Comparison of ENCODE assay signal across 8 cellular contexts in the genomic region with DNA sequence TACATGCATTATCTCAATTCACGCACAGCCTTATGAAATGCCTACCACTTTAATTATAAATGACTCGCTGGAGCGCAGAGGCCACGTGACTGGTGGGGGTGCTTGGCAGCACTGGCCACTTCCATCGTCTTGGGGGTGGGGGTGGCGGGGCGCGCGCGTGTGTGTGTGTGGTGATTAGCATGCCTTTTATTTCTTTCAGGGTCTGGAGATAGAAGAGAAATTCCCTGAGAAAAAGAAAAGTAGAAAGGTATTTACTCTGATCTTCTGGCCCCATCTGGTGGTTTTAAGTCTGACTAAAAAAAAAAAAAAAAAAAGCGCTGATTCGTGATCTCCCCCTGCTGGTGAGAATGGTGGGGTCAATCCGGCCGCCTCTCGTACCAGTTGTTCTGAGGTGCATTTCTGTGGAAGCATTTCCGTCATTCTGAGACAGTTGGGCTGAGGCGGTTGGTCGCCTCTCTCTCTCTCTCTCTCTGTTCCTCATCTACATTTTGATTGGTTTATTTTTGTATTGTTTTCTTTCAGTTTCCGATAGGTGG. TPM values are rescaled to one million over a fixed set of nuclear protein-coding genes. Genes with fewer than 3 reads are reported as not detected.
DNase-seq lines count a peak whose midpoint lies in the region; ATAC-seq and TF ChIP-seq lines count a peak whose summit lies in the region.

Gene CCNB3 (plus strand): TSS at position 402 of the 536 bp plus-strand sequence. CDS start 80,399 bp downstream, outside the sequence.

- peak; percentile 69 for DNase-seq in NCI-H446 treated with DMSO at 0.1 percent for 48 hours (lab: John Stamatoyannopoulos, UW)
- DNase-seq in activated CD4-positive, alpha-beta T cell treated with anti-CD3 and anti-CD28 coated beads, Interleukin-2, amount 10 ng/mL, durations not matched to agents 24 days and 14 days: peak; percentile 89
- peak; percentile 31 for DNase-seq in dedifferentiated amniotic fluid mesenchymal stem cell (ENCODE audit: extremely low spot score)
- peak; percentile 67 for DNase-seq in lung (ENCODE audit: low spot score)
- peak; percentile 34 to 47 (median 38) for DNase-seq in stimulated activated CD4-positive, alpha-beta T cell treated with anti-CD3 and anti-CD28 coated beads, TNF-alpha, amount 100 ng/mL, for 4 hours (ENCODE audit: low read depth in 3 of 3)

- peak within 1 kb of the TSS; percentile 49 for H3K4me2 ChIP-seq in BLaER1

- H3K9me3 Mint-ChIP-seq in activated CD4-positive, alpha-beta T cell treated with anti-CD3 and anti-CD28 coated beads, Interleukin-2, amount 10 ng/mL, durations not matched to agents 24 days and 14 days: no peaks in the 10 kb centered on the region

- H3K36me3 Mint-ChIP-seq in activated CD4-positive, alpha-beta T cell treated with anti-CD3 and anti-CD28 coated beads, Interleukin-2, amount 10 ng/mL, durations not matched to agents 24 days and 14 days (ENCODE audit: low read depth): no peaks in the 10 kb centered on the region

- H3K9ac ChIP-seq in BLaER1: 0 out of 2 replicates have a peak within 1 kb of the TSS, but pooled peaks have one; percentile 4

- H3K36me3 ChIP-seq in BLaER1 (no peaks in the 10 kb centered on the region), lung (ENCODE audit: control insufficient read depth in 2 of 2, insufficient read depth in 2 of 2, low read length in 2 of 2) (no peaks in the 10 kb centered on the region)

- H3K27ac ChIP-seq in BLaER1 (peak within 1 kb of the TSS; percentile 65), lung (ENCODE audit: low read depth in 1 of 2, low read length in 1 of 2) (no peak within 1 kb of the TSS)

- peaks cover 60% of the 10 kb centered on the region for H3K27me3 ChIP-seq in BLaER1
- H3K27me3 ChIP-seq in lung (ENCODE audit: control insufficient read depth, insufficient read depth): no peaks in the 10 kb centered on the region

- peaks cover 2% of the 10 kb centered on the region for H3K27me3 Mint-ChIP-seq in activated CD4-positive, alpha-beta T cell treated with anti-CD3 and anti-CD28 coated beads, Interleukin-2, amount 10 ng/mL, durations not matched to agents 24 days and 14 days

- WGBS in lung, 2 donors: 2 to 10% methylated on average over 17 to 19 of the region's 19 CpGs

- peak within 1 kb of the TSS; percentile 91 for H3K27ac Mint-ChIP-seq in activated CD4-positive, alpha-beta T cell treated with anti-CD3 and anti-CD28 coated beads, Interleukin-2, amount 10 ng/mL, durations not matched to agents 24 days and 14 days

- no peaks in the 10 kb centered on the region; the same call in 1 of the 2 replicates for H4K20me1 ChIP-seq in BLaER1

- peak; percentile 99 for ATAC-seq in GM19043 (IDR thresholded peaks at IDR 0.05; ENCODE audit: low read depth, unreplicated experiment)
- peak; percentile 99 for ATAC-seq in HG03354 (IDR thresholded peaks at IDR 0.05; ENCODE audit: poor library complexity, severe bottlenecking, unreplicated experiment)
- ATAC-seq in lung (ENCODE audit: insufficient read depth, low FRiP score): peak; percentile 81

- H3K4me3 ChIP-seq in BLaER1: 0 out of 2 replicates have a peak within 1 kb of the TSS, but pooled peaks have one; percentile 11
- H3K4me3 ChIP-seq in lung: no peak within 1 kb of the TSS

- intact Hi-C loops in activated CD4-positive, alpha-beta T cell treated with anti-CD3 and anti-CD28 coated beads, Interleukin-2, amount 10 ng/mL, durations not matched to agents 24 days and 14 days (cut with micrococcal nuclease): loop anchor here (1.0 kb wide), 1 partner anchor 327 kb away; no protein-coding TSS in a partner anchor

- H3K4me1 ChIP-seq in BLaER1 (peaks cover 6% of the 10 kb centered on the region), lung (ENCODE audit: control insufficient read depth in 2 of 2, insufficient read depth in 2 of 2, low read length in 2 of 2) (no peaks in the 10 kb centered on the region)

- H3K4me1 Mint-ChIP-seq in activated CD4-positive, alpha-beta T cell treated with anti-CD3 and anti-CD28 coated beads, Interleukin-2, amount 10 ng/mL, durations not matched to agents 24 days and 14 days: peaks cover 8% of the 10 kb centered on the region

- TF ChIP-seq CTCF in lung (IDR thresholded peaks at IDR 0.05; ENCODE audit: control extremely low read depth, extremely low read depth): peak; percentile 40

- peak within 1 kb of the TSS; percentile 84 for H3K4me3 Mint-ChIP-seq in activated CD4-positive, alpha-beta T cell treated with anti-CD3 and anti-CD28 coated beads, Interleukin-2, amount 10 ng/mL, durations not matched to agents 24 days and 14 days

- H3K9me3 ChIP-seq in BLaER1 (no peaks in the 10 kb centered on the region; the same call in 1 of the 2 replicates), lung (ENCODE audit: control insufficient read depth in 2 of 2, insufficient read depth in 1 of 2, low read length in 1 of 2) (no peaks in the 10 kb centered on the region)

RNA-seq across cellular contexts. Expression of gene CCNB3, which starts in this region (rescaled TPM):
- 0.56 and 1.0 TPM in 2 replicates for total RNA-seq in activated CD4-positive, alpha-beta T cell treated with anti-CD3 and anti-CD28 coated beads, Interleukin-2, amount 10 ng/mL, durations not matched to agents 24 days and 14 days
- total RNA-seq in lung: under 1 TPM; 0.49 to 0.68 TPM
- 1 to 10 TPM in 1 of 2 donors, under 1 TPM in 1; 0.49 to 1.3 TPM for polyA plus RNA-seq in lung

Comparison
In these comparisons a context has a peak if more than half of its experiments do, and no peak if none do; other contexts are left out.
1. DNase-seq: peak in every context shown above with its lines; median percentile 89 in activated CD4-positive, alpha-beta T cell treated with anti-CD3 and anti-CD28 coated beads, Interleukin-2, amount 10 ng/mL, durations not matched to agents 24 days and 14 days; 69 in NCI-H446 treated with DMSO at 0.1 percent for 48 hours; 67 in lung; 38 in stimulated activated CD4-positive, alpha-beta T cell treated with anti-CD3 and anti-CD28 coated beads, TNF-alpha, amount 100 ng/mL, for 4 hours; 31 in dedifferentiated amniotic fluid mesenchymal stem cell.